ENCODE assay signal across 8 cellular contexts in the genomic region with DNA sequence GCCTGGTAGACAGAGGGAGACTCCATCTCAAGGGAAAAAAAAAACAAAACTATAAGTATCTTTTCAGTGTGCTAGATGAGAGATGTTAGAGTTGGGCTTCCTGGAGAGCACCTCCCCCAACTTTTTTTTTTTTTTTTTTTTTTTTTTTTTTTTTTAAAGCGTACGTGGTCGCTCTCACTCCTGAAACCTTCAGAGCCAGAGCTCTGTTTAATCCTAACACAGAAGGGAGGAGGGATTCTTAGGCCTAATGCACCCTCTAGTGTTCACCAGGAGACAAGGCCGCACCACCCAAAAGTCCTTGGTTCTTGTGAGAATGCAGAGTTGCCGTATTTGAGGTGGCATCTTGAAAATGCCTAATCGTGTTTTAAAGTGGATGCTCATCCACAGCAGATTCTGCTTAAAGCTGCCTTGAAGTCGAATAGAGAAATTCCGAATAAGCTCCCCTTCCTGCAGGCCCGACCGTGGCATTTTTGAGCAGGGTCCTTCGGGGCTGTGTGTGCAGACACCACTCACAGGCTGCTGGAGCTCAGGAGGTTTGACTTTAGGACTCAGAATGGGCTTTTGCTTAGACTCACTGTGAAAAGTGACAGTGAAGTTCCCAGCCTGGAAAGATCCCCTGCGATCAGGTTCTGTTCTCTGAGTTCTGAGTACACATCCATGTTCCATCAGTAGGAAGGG.
DNase-seq lines count a peak whose midpoint lies in the region; ATAC-seq lines count a peak whose summit lies in the region.

No MANE protein-coding gene starts in this region.

- H3K27me3 ChIP-seq in rectal smooth muscle tissue (ENCODE audit: control insufficient read depth, insufficient read depth, low read length), result no peaks in the 10 kb centered on the region

- ATAC-seq in GM18511 (IDR thresholded peaks at IDR 0.05; ENCODE audit: unreplicated experiment) (peak; percentile 61), left ventricle myocardium superior (peak; percentile 89), GM18870 (IDR thresholded peaks at IDR 0.05; ENCODE audit: unreplicated experiment) (no peak)

- peak; percentile 86 for DNase-seq in AG20443 (ENCODE audit: low spot score)
- peak; percentile 40 to 59 for DNase-seq in Kasumi-1 (lab: John Stamatoyannopoulos, UW)
- peak; percentile 77 for DNase-seq in RPMI8226
- peak; percentile 89 for DNase-seq in amniotic epithelial cell (ENCODE audit: low read depth)
- DNase-seq in left ventricle myocardium superior, result peak; percentile 48

- H3K36me3 ChIP-seq in rectal smooth muscle tissue (ENCODE audit: control insufficient read depth, insufficient read depth, low read length), result peaks cover 11% of the 10 kb centered on the region

- peaks cover 4% of the 10 kb centered on the region for H3K4me1 ChIP-seq in rectal smooth muscle tissue (ENCODE audit: control insufficient read depth, insufficient read depth, low read length)

- intact Hi-C loops in left ventricle myocardium superior (cut with micrococcal nuclease), result loop anchor here (2.0 to 5.0 kb wide), 2 partner anchors 152 to 609 kb away; no protein-coding TSS in a partner anchor

- H3K27ac ChIP-seq in rectal smooth muscle tissue (ENCODE audit: low read depth, low read length), result peak overlapping the region; percentile 11

- no peak overlapping the region for H3K4me3 ChIP-seq in rectal smooth muscle tissue (ENCODE audit: low read length)

- H3K9ac ChIP-seq in rectal smooth muscle tissue (ENCODE audit: low read length), result no peak overlapping the region
